14 cellular contexts compared by ENCODE assay signal in genomic region chr9:87613265-87614111, GRCh38.
DNase-seq lines count a peak whose midpoint lies in the region; ATAC-seq, FAIRE-seq and TF ChIP-seq lines count a peak whose summit lies in the region.
"Had no signal": no experiment of that assay in that cellular context is flagged by ENCODE, and none has a peak within 500 bp of the region (broad histone marks: within the 10 kb centered on the region; RNA-seq: fewer than 3 reads in every experiment).

No MANE protein-coding gene starts in this region.

- H4K8ac ChIP-seq in H9 (replicated peaks; ENCODE audit: insufficient read length, low read depth, low read length) = no peak overlapping the region

- no peak overlapping the region for H4K5ac ChIP-seq in H9 (ENCODE audit: insufficient read length, low read depth, low read length)

- H3K9me3 Mint-ChIP-seq in H9 = no peaks in the 10 kb centered on the region; a peak in 1 of 5 replicates
- no peaks in the 10 kb centered on the region for H3K9me3 Mint-ChIP-seq in T-helper 2 cell treated with Interferon-gamma antibody and Interleukin-4, amounts not matched to agents 5 μg/mL and 100 μg/mL, for 36 hours
- H3K9me3 Mint-ChIP-seq in immature natural killer cell = no peaks in the 10 kb centered on the region
- H3K9me3 Mint-ChIP-seq: CD8-positive, alpha-beta T cell had no signal

- H2AK5ac ChIP-seq in H9 (ENCODE audit: insufficient read length, low read length) = no peak overlapping the region

- no peak overlapping the region for H2BK15ac ChIP-seq in H9 (ENCODE audit: low read depth, low read length)

- WGBS in H9 (ENCODE audit: extremely low coverage, insufficient read length, low lambda C conversion rate) = no CpG with 5 or more reads among the region's 11 CpGs

- no peak overlapping the region for H3K18ac ChIP-seq in H9 (ENCODE audit: insufficient read length, low read depth, low read length)

- H2BK12ac ChIP-seq in H9 (ENCODE audit: insufficient read length, low read depth, low read length) = no peak overlapping the region

- peak overlapping the region in 2 of 3 experiments; percentile 6 to 41; a peak in 1 of 7 replicates for H3K27ac Mint-ChIP-seq in H9
- no peak overlapping the region for H3K27ac Mint-ChIP-seq in T-helper 2 cell treated with Interferon-gamma antibody and Interleukin-4, amounts not matched to agents 5 μg/mL and 100 μg/mL, for 36 hours
- H3K27ac Mint-ChIP-seq in immature natural killer cell = no peak overlapping the region
- H3K27ac Mint-ChIP-seq: CD8-positive, alpha-beta T cell had no signal

- H4K91ac ChIP-seq in H9 (ENCODE audit: insufficient read length, low read depth, low read length) = no peak overlapping the region

- no peak overlapping the region for H3T11ph ChIP-seq in H9 (ENCODE audit: low read length)

- FAIRE-seq in GM12892 (lab: Jason Lieb, UNC) = peak; percentile 51

- no peaks in the 10 kb centered on the region for H3K9me3 ChIP-seq in H9 (ENCODE audit: control insufficient read depth, low read depth, low read length)
- H3K9me3 ChIP-seq: tibial nerve had no signal

- no peaks in the 10 kb centered on the region for H4K20me1 ChIP-seq in H9 (ENCODE audit: control insufficient read depth, insufficient read depth, insufficient read length)

- ATAC-seq in GM18517 (IDR thresholded peaks at IDR 0.05; ENCODE audit: unreplicated experiment) = no peak
- ATAC-seq: CD8-positive, alpha-beta T cell had no signal

- H3K14ac ChIP-seq in H9 (ENCODE audit: insufficient read depth, low read length) = no peak overlapping the region

- H2AFZ ChIP-seq in H9 (ENCODE audit: low read length) = no peak overlapping the region

- no peak overlapping the region for H3K23ac ChIP-seq in H9 (ENCODE audit: insufficient read length, low read depth, low read length)

- no peak for TF ChIP-seq POLR2A in GM12892 (IDR thresholded peaks at IDR 0.05; ENCODE audit: low read depth, low read length)

- peaks cover 3% of the 10 kb centered on the region; the same call in 1 of the 2 replicates for H3K79me2 ChIP-seq in H9 (ENCODE audit: insufficient read depth, low read length)

- no peaks in the 10 kb centered on the region; the same call in none of the 2 replicates for H3K4me1 ChIP-seq in H9 (ENCODE audit: insufficient read depth, low read length)

- no peaks in the 10 kb centered on the region for H3K79me1 ChIP-seq in H9 (ENCODE audit: insufficient read depth, low read depth, low read length, poor library complexity, severe bottlenecking)

- H3K56ac ChIP-seq in H9 (ENCODE audit: insufficient read length, low read depth, low read length) = no peak overlapping the region

- no peak overlapping the region for H3K4ac ChIP-seq in H9 (ENCODE audit: low read depth, low read length)

- no peak for TF ChIP-seq CTCF in H9 (conservative IDR thresholded peaks at IDR 0.05)

- H2BK20ac ChIP-seq in H9 (ENCODE audit: low read depth, low read length, poor library complexity, severe bottlenecking) = no peak overlapping the region

- H3K23me2 ChIP-seq in H9 (ENCODE audit: insufficient read length, low read depth, low read length, poor library complexity, severe bottlenecking) = no peaks in the 10 kb centered on the region

- no peak overlapping the region for H2BK5ac ChIP-seq in H9 (ENCODE audit: insufficient read length, low read length)

- H3K36me3 Mint-ChIP-seq in H9 (ENCODE audit: insufficient read depth in 1 of 3, low read depth in 3 of 3) (peaks cover 53 to 59% (median 57%) of the 10 kb centered on the region in 3 experiments), immature natural killer cell (no peaks in the 10 kb centered on the region)
- no peaks in the 10 kb centered on the region for H3K36me3 Mint-ChIP-seq in T-helper 2 cell treated with Interferon-gamma antibody and Interleukin-4, amounts not matched to agents 5 μg/mL and 100 μg/mL, for 36 hours (ENCODE audit: low read depth)
- H3K36me3 Mint-ChIP-seq: CD8-positive, alpha-beta T cell had no signal

- no peak overlapping the region for H3K9ac ChIP-seq in H9 (ENCODE audit: extremely low read depth, insufficient read length, low read length)
- H3K9ac ChIP-seq: KMS-11 had no signal

- H2BK120ac ChIP-seq in H9 (ENCODE audit: low read depth, low read length, poor library complexity, severe bottlenecking) = no peak overlapping the region

- no peaks in the 10 kb centered on the region for H3K27me3 ChIP-seq in H9 (ENCODE audit: insufficient read depth, low read length)
- H3K27me3 ChIP-seq: tibial nerve had no signal

- no peak overlapping the region for H3K4me2 ChIP-seq in H9 (ENCODE audit: insufficient read depth, insufficient read length, low read length)
- H3K4me2 ChIP-seq: KMS-11 had no signal

- H3K4me3 Mint-ChIP-seq in H9 (no peak overlapping the region), immature natural killer cell (no peak overlapping the region)
- no peak overlapping the region for H3K4me3 Mint-ChIP-seq in T-helper 2 cell treated with Interferon-gamma antibody and Interleukin-4, amounts not matched to agents 5 μg/mL and 100 μg/mL, for 36 hours
- H3K4me3 Mint-ChIP-seq: CD8-positive, alpha-beta T cell had no signal

- H3K27me3 Mint-ChIP-seq in H9 (ENCODE audit: low read depth) (no peaks in the 10 kb centered on the region), immature natural killer cell (ENCODE audit: low read depth in 3 of 3) (peaks cover 0 to 5% (median 5%) of the 10 kb centered on the region in 3 donors)
- H3K27me3 Mint-ChIP-seq in T-helper 2 cell treated with Interferon-gamma antibody and Interleukin-4, amounts not matched to agents 5 μg/mL and 100 μg/mL, for 36 hours (ENCODE audit: low read depth) = no peaks in the 10 kb centered on the region

- H3K4me1 Mint-ChIP-seq in H9 (peaks cover 56 to 59% of the 10 kb centered on the region in 2 experiments), immature natural killer cell (no peaks in the 10 kb centered on the region)
- peaks cover 7% of the 10 kb centered on the region for H3K4me1 Mint-ChIP-seq in T-helper 2 cell treated with Interferon-gamma antibody and Interleukin-4, amounts not matched to agents 5 μg/mL and 100 μg/mL, for 36 hours (ENCODE audit: low read depth)

- DNase-seq in GM12892 (ENCODE audit: insufficient read length) (no peak), H9 (no peak), amniotic epithelial cell (ENCODE audit: low read depth) (peak; percentile 85), medulla oblongata (ENCODE audit: extremely low spot score) (peak; percentile 42), foreskin melanocyte (no peak), immature natural killer cell (no peak)
- DNase-seq in T-helper 2 cell treated with Interferon-gamma antibody and Interleukin-4, amounts not matched to agents 5 μg/mL and 100 μg/mL, for 36 hours (ENCODE audit: low spot score) = no peak
- DNase-seq: activated CD4-positive, alpha-beta T cell treated with anti-CD3 and anti-CD28 coated beads, Interleukin-2, amount 50 U/mL, for 48 hours; activated naive CD4-positive, alpha-beta T cell treated with anti-CD3 and anti-CD28 coated beads, Interleukin-2, amount 50 U/mL, for 16 hours; CD8-positive, alpha-beta T cell; NCI-H345 had no signal

- no peak overlapping the region for H3K27ac ChIP-seq in H9 (ENCODE audit: insufficient read length, low read depth, low read length)
- H3K27ac ChIP-seq: KMS-11, tibial nerve had no signal

Comparison
In these comparisons a context has a peak if more than half of its experiments do, and no peak if none do; other contexts are left out.
1. DNase-seq: peak in amniotic epithelial cell (single experiment) and medulla oblongata (single experiment); none in GM12892 (single experiment), H9 (single experiment), foreskin melanocyte (single experiment), T-helper 2 cell treated with Interferon-gamma antibody and Interleukin-4, amounts not matched to agents 5 μg/mL and 100 μg/mL, for 36 hours (single experiment) and immature natural killer cell (0 of 3).
2. H3K27ac Mint-ChIP-seq: peak in H9 (2 of 3); none in T-helper 2 cell treated with Interferon-gamma antibody and Interleukin-4, amounts not matched to agents 5 μg/mL and 100 μg/mL, for 36 hours (single experiment) and immature natural killer cell (0 of 6).